Comparison of ENCODE assay signal across 15 cellular contexts in the genomic region with DNA sequence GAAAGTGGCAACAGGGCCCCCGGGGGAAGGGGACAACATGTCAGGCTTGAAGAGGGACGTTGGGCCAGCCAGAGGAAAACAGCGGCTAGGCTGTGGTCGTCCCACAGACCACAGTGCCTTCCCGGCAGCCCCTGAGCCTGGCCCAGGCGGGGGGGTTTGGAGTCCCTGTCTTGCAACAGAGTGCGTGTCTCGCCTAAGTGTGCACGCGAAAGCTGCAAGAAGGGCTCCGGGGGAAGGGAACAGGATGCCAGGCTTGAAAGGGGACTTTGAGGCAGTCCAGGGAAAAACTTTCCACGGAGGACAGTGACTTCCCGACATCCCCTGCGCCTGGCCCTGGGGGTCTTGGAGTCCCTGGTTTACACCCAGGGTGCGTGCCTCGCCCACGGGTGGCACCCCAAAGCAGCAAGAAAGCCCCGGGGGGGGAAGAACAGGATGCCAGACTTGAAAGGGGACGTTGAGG.
DNase-seq lines count a peak whose midpoint lies in the region; ATAC-seq and TF ChIP-seq lines count a peak whose summit lies in the region.
"Had no signal": no experiment of that assay in that cellular context is flagged by ENCODE, and none has a peak within 500 bp of the region (broad histone marks: within the 10 kb centered on the region; RNA-seq: fewer than 3 reads in every experiment).

No MANE protein-coding gene starts in this region.

- H3K9me3 Mint-ChIP-seq in stimulated activated naive CD8-positive, alpha-beta T cell treated with anti-CD3 and anti-CD28 coated beads, Interleukin-15, amount 100 ng/mL, for 72 hours = peaks cover 8 to 16% of the 10 kb centered on the region in 2 donors

- WGBS in heart left ventricle, 4 donors = 85 to 89% (median 86%) methylated on average over 14 to 19 of the region's 19 CpGs
- WGBS in spleen, 5 donors = 84 to 91% (median 87%) methylated on average over 19 of the region's 19 CpGs

- H3K27me3 ChIP-seq in right atrium auricular region (no peaks in the 10 kb centered on the region), heart left ventricle (no peaks in the 10 kb centered on the region), spleen (replicated peaks in 1 of 7) (no peaks in the 10 kb centered on the region)
- H3K27me3 ChIP-seq: BLaER1 treated with 17β-estradiol and CSF1 and Interleukin-3, amounts not matched to agents 10 nM and 100 nM had no signal

- H3K27ac ChIP-seq in right atrium auricular region (no peak overlapping the region), heart left ventricle (no peak overlapping the region), spleen (no peak overlapping the region)
- H3K27ac ChIP-seq: 22Rv1; BLaER1 treated with 17β-estradiol and CSF1 and Interleukin-3, amounts not matched to agents 10 nM and 100 nM had no signal

- H3K4me3 ChIP-seq in right atrium auricular region (no peak overlapping the region), heart left ventricle (no peak overlapping the region), spleen (no peak overlapping the region)
- H3K4me3 ChIP-seq: BLaER1 treated with 17β-estradiol and CSF1 and Interleukin-3, amounts not matched to agents 10 nM and 100 nM had no signal

- TF ChIP-seq CTCF in right atrium auricular region (IDR thresholded peaks at IDR 0.05) = no peak
- TF ChIP-seq CTCF in heart left ventricle (IDR thresholded peaks at IDR 0.05) = no peak
- no peak for TF ChIP-seq CTCF in spleen (IDR thresholded peaks at IDR 0.05 in 8 of 11, conservative IDR thresholded peaks at IDR 0.05 in 3 of 11)

- H3K4me1 ChIP-seq in right atrium auricular region (no peaks in the 10 kb centered on the region), heart left ventricle (no peaks in the 10 kb centered on the region), spleen (no peaks in the 10 kb centered on the region)
- H3K4me1 ChIP-seq: BLaER1 treated with 17β-estradiol and CSF1 and Interleukin-3, amounts not matched to agents 10 nM and 100 nM had no signal

- no peak for ATAC-seq in heart left ventricle
- ATAC-seq in stimulated activated naive CD8-positive, alpha-beta T cell treated with anti-CD3 and anti-CD28 coated beads, Interleukin-15, amount 100 ng/mL, for 72 hours = no peak

- H3K9me3 ChIP-seq in right atrium auricular region (no peaks in the 10 kb centered on the region), heart left ventricle (peaks cover 0 to 15% (median 0%) of the 10 kb centered on the region in 12 donors), spleen (peaks cover 0 to 91% (median 15%) of the 10 kb centered on the region in 8 donors)

- H3K27ac Mint-ChIP-seq in stimulated activated naive CD8-positive, alpha-beta T cell treated with anti-CD3 and anti-CD28 coated beads, Interleukin-15, amount 100 ng/mL, for 72 hours = no peak overlapping the region
- H3K27ac Mint-ChIP-seq: CD4-positive, CD25-positive, alpha-beta regulatory T cell; HFFc6; IgD-negative memory B cell had no signal

- no peaks in the 10 kb centered on the region for H3K4me1 Mint-ChIP-seq in stimulated activated naive CD8-positive, alpha-beta T cell treated with anti-CD3 and anti-CD28 coated beads, Interleukin-15, amount 100 ng/mL, for 72 hours
- H3K4me1 Mint-ChIP-seq: CD4-positive, CD25-positive, alpha-beta regulatory T cell; IgD-negative memory B cell had no signal

- TF ChIP-seq POLR2A in heart left ventricle (IDR thresholded peaks at IDR 0.05) = no peak
- no peak for TF ChIP-seq POLR2A in spleen (IDR thresholded peaks at IDR 0.05)

- DNase-seq in DMS53 (lab: John Stamatoyannopoulos, UW) (peak; percentile 46), DMS53 treated with DMSO at 0.1 percent for 48 hours (lab: John Stamatoyannopoulos, UW; ENCODE audit: unreplicated experiment) (no peak), right atrium auricular region (ENCODE audit: low spot score) (peak; percentile 44), heart left ventricle (no peak), spleen (peak; percentile 62), Ammon's horn (ENCODE audit: low spot score) (no peak)
- no peak for DNase-seq in stimulated activated naive CD8-positive, alpha-beta T cell treated with anti-CD3 and anti-CD28 coated beads, Interleukin-15, amount 100 ng/mL, for 72 hours
- DNase-seq: AML-193; CD4-positive, CD25-positive, alpha-beta regulatory T cell; DMS79; HCEC 1CT; HFFc6 had no signal

- H3K4me3 Mint-ChIP-seq in stimulated activated naive CD8-positive, alpha-beta T cell treated with anti-CD3 and anti-CD28 coated beads, Interleukin-15, amount 100 ng/mL, for 72 hours = no peak overlapping the region
- H3K4me3 Mint-ChIP-seq: CD4-positive, CD25-positive, alpha-beta regulatory T cell; HFFc6; IgD-negative memory B cell had no signal

- H3K36me3 ChIP-seq in right atrium auricular region = no peaks in the 10 kb centered on the region
- H3K36me3 ChIP-seq in heart left ventricle = no peaks in the 10 kb centered on the region
- no peaks in the 10 kb centered on the region for H3K36me3 ChIP-seq in spleen
- H3K36me3 ChIP-seq: BLaER1 treated with 17β-estradiol and CSF1 and Interleukin-3, amounts not matched to agents 10 nM and 100 nM had no signal

- no peaks in the 10 kb centered on the region for H3K27me3 Mint-ChIP-seq in stimulated activated naive CD8-positive, alpha-beta T cell treated with anti-CD3 and anti-CD28 coated beads, Interleukin-15, amount 100 ng/mL, for 72 hours
- H3K27me3 Mint-ChIP-seq: CD4-positive, CD25-positive, alpha-beta regulatory T cell; IgD-negative memory B cell had no signal

- intact Hi-C loops in heart left ventricle (cut with DNase I) = loop anchor here in 1 of 10 donors (10.0 kb wide), 1 partner anchor 136 kb away; no protein-coding TSS in a partner anchor
- intact Hi-C loops in spleen (cut with DNase I; ENCODE audit: low total_unique reads) = no loop called here

Comparison
In these comparisons a context has a peak if more than half of its experiments do, and no peak if none do; other contexts are left out.
1. DNase-seq: peak in DMS53 (single experiment), right atrium auricular region (single experiment) and spleen (single experiment); none in DMS53 treated with DMSO at 0.1 percent for 48 hours (single experiment), heart left ventricle (0 of 5), stimulated activated naive CD8-positive, alpha-beta T cell treated with anti-CD3 and anti-CD28 coated beads, Interleukin-15, amount 100 ng/mL, for 72 hours (0 of 2) and Ammon's horn (single experiment).